Comparison of ENCODE assay signal across 10 cellular contexts in the genomic region with DNA sequence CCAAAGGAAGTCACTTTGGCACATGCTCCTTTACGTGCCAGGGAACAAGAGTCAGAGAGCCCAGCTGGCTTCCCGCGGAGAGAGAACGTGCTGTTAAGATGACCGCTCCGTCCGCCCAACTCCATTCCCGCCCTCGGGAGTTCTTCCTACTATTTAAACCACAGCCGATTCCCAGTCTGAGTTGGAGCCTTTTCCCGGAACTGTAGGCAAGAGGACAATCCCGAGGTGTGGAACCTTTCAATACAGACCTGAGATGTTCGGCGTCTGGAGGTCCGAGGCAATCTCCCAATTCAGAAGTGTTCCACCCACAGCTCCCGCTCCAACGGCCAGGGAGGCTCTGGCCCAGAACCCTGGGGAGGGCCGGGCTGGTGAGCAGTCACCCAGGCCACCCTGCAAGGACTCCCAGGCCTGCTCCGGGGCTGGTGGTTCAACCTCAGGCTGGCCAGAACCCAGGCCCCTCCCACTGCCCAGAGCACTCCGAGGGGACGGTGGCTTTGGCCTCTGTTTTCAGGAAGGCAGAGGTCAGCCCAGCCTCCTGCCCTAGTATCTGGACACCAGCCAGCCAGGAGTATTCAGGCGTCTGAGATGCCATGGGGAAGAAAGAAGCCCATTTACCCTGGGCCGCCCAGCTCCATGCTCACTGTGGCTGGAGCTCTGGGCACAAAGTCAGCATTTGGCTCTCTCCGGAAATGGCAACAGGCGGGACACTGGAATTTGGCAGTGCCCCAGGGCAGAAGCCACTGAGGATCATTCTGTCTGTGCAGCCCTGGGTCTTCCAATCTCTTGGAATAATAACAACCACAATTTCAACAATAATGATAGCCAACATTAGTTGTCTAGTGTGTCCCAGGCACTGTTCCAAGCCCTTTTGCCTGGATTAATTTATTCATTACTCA. TPM values are rescaled to one million over a fixed set of nuclear protein-coding genes. Genes with fewer than 3 reads are reported as not detected.
A peak's percentile ranks its signal among the peaks of the same experiment; 100 is the strongest.
DNase-seq lines count a peak whose midpoint lies in the region; ATAC-seq and TF ChIP-seq lines count a peak whose summit lies in the region.
"Had no signal": no experiment of that assay in that cellular context is flagged by ENCODE, and none has a peak within 500 bp of the region (broad histone marks: within the 10 kb centered on the region; RNA-seq: fewer than 3 reads in every experiment).

No MANE protein-coding gene starts in this region.

- DNase-seq in NCI-H2029 treated with DMSO at 0.1 percent for 48 hours (lab: John Stamatoyannopoulos, UW) (peak; percentile 38), epidermal melanocyte (ENCODE audit: insufficient read length, low spot score) (peak; percentile 54), midbrain (lab: John Stamatoyannopoulos, UW) (peak; percentile 69), transverse colon (peak; percentile 36), COR-L47 (lab: John Stamatoyannopoulos, UW) (no peak), SKM-1 (lab: John Stamatoyannopoulos, UW; ENCODE audit: unreplicated experiment) (no peak), WTC11 (ENCODE audit: low spot score) (no peak)
- DNase-seq in activated naive CD4-positive, alpha-beta T cell treated with anti-CD3 and anti-CD28 coated beads, Interleukin-2, amount 50 U/mL, for 72 hours (ENCODE audit: low spot score in 2 of 2): no peak
- DNase-seq: activated B cell treated with CpG ODN at 0.5 μM for 24 hours, naive B cell had no signal

- WGBS in transverse colon (ENCODE audit: low coverage in 1 of 2), 2 donors: 65 to 66% methylated on average over 10 to 25 of the region's 25 CpGs

- no peak for TF ChIP-seq POLR2A in transverse colon (IDR thresholded peaks at IDR 0.05)

- in situ Hi-C loops in transverse colon (cut with MboI; ENCODE audit: low pct_ligation_motif_present in 1 of 4, low pct_unique_long_range_greater_than_20kb in 1 of 4, low sequenced_read_pairs in 3 of 4): no loop called here

- CTCF ChIA-PET in WTC11 (lab: Charles Lee): no interaction called here

- intact Hi-C loops in transverse colon (cut with DNase I; ENCODE audit: low total_unique reads): no loop called here

- H3K9me3 ChIP-seq in transverse colon: no peaks in the 10 kb centered on the region

- no peak overlapping the region for H3K4me3 Mint-ChIP-seq in WTC11
- H3K4me3 Mint-ChIP-seq: activated B cell treated with CpG ODN at 0.5 μM for 24 hours, naive B cell had no signal

- H3K27me3 ChIP-seq in transverse colon: no peaks in the 10 kb centered on the region

- no peak for TF ChIP-seq EP300 in transverse colon (IDR thresholded peaks at IDR 0.05; ENCODE audit: low read depth)

- H3K27me3 Mint-ChIP-seq in WTC11 (ENCODE audit: low read depth): no peaks in the 10 kb centered on the region; the same call in 1 of the 2 replicates
- H3K27me3 Mint-ChIP-seq: activated B cell treated with CpG ODN at 0.5 μM for 24 hours, naive B cell had no signal

- H3K36me3 Mint-ChIP-seq in activated naive CD4-positive, alpha-beta T cell treated with anti-CD3 and anti-CD28 coated beads, Interleukin-2, amount 50 U/mL, for 72 hours: peaks cover 9 to 16% of the 10 kb centered on the region in 2 donors
- peaks cover 15% of the 10 kb centered on the region for H3K36me3 Mint-ChIP-seq in WTC11
- H3K36me3 Mint-ChIP-seq: naive B cell had no signal

- H3K27ac Mint-ChIP-seq in activated naive CD4-positive, alpha-beta T cell treated with anti-CD3 and anti-CD28 coated beads, Interleukin-2, amount 50 U/mL, for 72 hours: no peak overlapping the region
- H3K27ac Mint-ChIP-seq in WTC11: no peak overlapping the region
- H3K27ac Mint-ChIP-seq: activated B cell treated with CpG ODN at 0.5 μM for 24 hours had no signal

- H3K4me3 ChIP-seq in transverse colon: no peak overlapping the region

- no peaks in the 10 kb centered on the region for H3K36me3 ChIP-seq in transverse colon

- TF ChIP-seq CTCF in transverse colon (IDR thresholded peaks at IDR 0.05) (no peak), WTC11 (IDR thresholded peaks at IDR 0.05) (no peak)

- ATAC-seq in activated naive CD4-positive, alpha-beta T cell treated with anti-CD3 and anti-CD28 coated beads, Interleukin-2, amount 50 U/mL, for 72 hours: no peak
- ATAC-seq in WTC11: no peak

- H3K27ac ChIP-seq in transverse colon: peak overlapping the region; percentile 60 to 85 (median 76)

- H3K9me3 Mint-ChIP-seq in activated naive CD4-positive, alpha-beta T cell treated with anti-CD3 and anti-CD28 coated beads, Interleukin-2, amount 50 U/mL, for 72 hours: peaks cover 4 to 23% of the 10 kb centered on the region in 2 donors
- peaks cover 31% of the 10 kb centered on the region for H3K9me3 Mint-ChIP-seq in WTC11

- POLR2A ChIA-PET in WTC11 (lab: Charles Lee): no interaction called here

- H3K4me1 Mint-ChIP-seq in WTC11: no peaks in the 10 kb centered on the region; the same call in 1 of the 2 replicates

- H3K4me1 ChIP-seq in transverse colon: peaks cover 4 to 35% (median 12%) of the 10 kb centered on the region in 4 donors

TF ChIP-seq in WTC11, 78 proteins besides CTCF, POLR2A, EP300 and RAD21:
- TF ChIP-seq, protein P1, sequence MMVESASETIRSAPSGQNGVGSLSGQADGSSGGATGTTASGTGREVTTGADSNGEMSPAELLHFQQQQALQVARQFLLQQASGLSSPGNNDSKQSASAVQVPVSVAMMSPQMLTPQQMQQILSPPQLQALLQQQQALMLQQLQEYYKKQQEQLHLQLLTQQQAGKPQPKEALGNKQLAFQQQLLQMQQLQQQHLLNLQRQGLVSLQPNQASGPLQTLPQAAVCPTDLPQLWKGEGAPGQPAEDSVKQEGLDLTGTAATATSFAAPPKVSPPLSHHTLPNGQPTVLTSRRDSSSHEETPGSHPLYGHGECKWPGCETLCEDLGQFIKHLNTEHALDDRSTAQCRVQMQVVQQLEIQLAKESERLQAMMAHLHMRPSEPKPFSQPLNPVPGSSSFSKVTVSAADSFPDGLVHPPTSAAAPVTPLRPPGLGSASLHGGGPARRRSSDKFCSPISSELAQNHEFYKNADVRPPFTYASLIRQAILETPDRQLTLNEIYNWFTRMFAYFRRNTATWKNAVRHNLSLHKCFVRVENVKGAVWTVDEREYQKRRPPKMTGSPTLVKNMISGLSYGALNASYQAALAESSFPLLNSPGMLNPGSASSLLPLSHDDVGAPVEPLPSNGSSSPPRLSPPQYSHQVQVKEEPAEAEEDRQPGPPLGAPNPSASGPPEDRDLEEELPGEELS (CRISPR knock-in tag; IDR thresholded peaks at IDR 0.05): no peak
- TF ChIP-seq, protein P2, sequence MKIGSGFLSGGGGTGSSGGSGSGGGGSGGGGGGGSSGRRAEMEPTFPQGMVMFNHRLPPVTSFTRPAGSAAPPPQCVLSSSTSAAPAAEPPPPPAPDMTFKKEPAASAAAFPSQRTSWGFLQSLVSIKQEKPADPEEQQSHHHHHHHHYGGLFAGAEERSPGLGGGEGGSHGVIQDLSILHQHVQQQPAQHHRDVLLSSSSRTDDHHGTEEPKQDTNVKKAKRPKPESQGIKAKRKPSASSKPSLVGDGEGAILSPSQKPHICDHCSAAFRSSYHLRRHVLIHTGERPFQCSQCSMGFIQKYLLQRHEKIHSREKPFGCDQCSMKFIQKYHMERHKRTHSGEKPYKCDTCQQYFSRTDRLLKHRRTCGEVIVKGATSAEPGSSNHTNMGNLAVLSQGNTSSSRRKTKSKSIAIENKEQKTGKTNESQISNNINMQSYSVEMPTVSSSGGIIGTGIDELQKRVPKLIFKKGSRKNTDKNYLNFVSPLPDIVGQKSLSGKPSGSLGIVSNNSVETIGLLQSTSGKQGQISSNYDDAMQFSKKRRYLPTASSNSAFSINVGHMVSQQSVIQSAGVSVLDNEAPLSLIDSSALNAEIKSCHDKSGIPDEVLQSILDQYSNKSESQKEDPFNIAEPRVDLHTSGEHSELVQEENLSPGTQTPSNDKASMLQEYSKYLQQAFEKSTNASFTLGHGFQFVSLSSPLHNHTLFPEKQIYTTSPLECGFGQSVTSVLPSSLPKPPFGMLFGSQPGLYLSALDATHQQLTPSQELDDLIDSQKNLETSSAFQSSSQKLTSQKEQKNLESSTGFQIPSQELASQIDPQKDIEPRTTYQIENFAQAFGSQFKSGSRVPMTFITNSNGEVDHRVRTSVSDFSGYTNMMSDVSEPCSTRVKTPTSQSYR (CRISPR knock-in tag; IDR thresholded peaks at IDR 0.05): no peak
- TF ChIP-seq, protein P3, sequence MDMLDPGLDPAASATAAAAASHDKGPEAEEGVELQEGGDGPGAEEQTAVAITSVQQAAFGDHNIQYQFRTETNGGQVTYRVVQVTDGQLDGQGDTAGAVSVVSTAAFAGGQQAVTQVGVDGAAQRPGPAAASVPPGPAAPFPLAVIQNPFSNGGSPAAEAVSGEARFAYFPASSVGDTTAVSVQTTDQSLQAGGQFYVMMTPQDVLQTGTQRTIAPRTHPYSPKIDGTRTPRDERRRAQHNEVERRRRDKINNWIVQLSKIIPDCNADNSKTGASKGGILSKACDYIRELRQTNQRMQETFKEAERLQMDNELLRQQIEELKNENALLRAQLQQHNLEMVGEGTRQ (CRISPR knock-in tag; IDR thresholded peaks at IDR 0.05): no peak
- TF ChIP-seq, protein P4, sequence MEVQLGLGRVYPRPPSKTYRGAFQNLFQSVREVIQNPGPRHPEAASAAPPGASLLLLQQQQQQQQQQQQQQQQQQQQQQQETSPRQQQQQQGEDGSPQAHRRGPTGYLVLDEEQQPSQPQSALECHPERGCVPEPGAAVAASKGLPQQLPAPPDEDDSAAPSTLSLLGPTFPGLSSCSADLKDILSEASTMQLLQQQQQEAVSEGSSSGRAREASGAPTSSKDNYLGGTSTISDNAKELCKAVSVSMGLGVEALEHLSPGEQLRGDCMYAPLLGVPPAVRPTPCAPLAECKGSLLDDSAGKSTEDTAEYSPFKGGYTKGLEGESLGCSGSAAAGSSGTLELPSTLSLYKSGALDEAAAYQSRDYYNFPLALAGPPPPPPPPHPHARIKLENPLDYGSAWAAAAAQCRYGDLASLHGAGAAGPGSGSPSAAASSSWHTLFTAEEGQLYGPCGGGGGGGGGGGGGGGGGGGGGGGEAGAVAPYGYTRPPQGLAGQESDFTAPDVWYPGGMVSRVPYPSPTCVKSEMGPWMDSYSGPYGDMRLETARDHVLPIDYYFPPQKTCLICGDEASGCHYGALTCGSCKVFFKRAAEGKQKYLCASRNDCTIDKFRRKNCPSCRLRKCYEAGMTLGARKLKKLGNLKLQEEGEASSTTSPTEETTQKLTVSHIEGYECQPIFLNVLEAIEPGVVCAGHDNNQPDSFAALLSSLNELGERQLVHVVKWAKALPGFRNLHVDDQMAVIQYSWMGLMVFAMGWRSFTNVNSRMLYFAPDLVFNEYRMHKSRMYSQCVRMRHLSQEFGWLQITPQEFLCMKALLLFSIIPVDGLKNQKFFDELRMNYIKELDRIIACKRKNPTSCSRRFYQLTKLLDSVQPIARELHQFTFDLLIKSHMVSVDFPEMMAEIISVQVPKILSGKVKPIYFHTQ (CRISPR knock-in tag; IDR thresholded peaks at IDR 0.05): no peak
- TF ChIP-seq GRHL2 (CRISPR knock-in tag; IDR thresholded peaks at IDR 0.05; ENCODE audit: insufficient replicate concordance, severe bottlenecking): no peak
- TF ChIP-seq ZNF232 (CRISPR knock-in tag; IDR thresholded peaks at IDR 0.05): no peak

RNA-seq across cellular contexts. Expression of a gene that starts 21.4 kb away (rescaled TPM):
- total RNA-seq in transverse colon (10 to 100 TPM; 22.1 to 51.0 (median 40.2) TPM), WTC11 (2021) (15.2 to 16.7 TPM (median 16.4 TPM) in 3 replicates)
- total RNA-seq in activated naive CD4-positive, alpha-beta T cell treated with anti-CD3 and anti-CD28 coated beads, Interleukin-2, amount 50 U/mL, for 72 hours: not detected
- total RNA-seq: activated B cell treated with CpG ODN at 0.5 μM for 24 hours had no signal

Comparison
In these comparisons a context has a peak if more than half of its experiments do, and no peak if none do; other contexts are left out.
1. DNase-seq: peak in NCI-H2029 treated with DMSO at 0.1 percent for 48 hours (single experiment), epidermal melanocyte (single experiment), midbrain (single experiment) and transverse colon (single experiment); none in COR-L47 (single experiment), SKM-1 (single experiment), activated naive CD4-positive, alpha-beta T cell treated with anti-CD3 and anti-CD28 coated beads, Interleukin-2, amount 50 U/mL, for 72 hours (0 of 2) and WTC11 (single experiment).
2. RNA of a gene that starts 21.4 kb away (total RNA-seq): 22.1 to 51.0 TPM in transverse colon and 15.2 to 16.7 TPM in WTC11; not detected in activated naive CD4-positive, alpha-beta T cell treated with anti-CD3 and anti-CD28 coated beads, Interleukin-2, amount 50 U/mL, for 72 hours; every median in the first group is over 10 times any median in the second.